Comparison of ENCODE assay signal across 8 cellular contexts in genomic region chr11:76207642-76208378, GRCh38. TPM values are rescaled to one million over a fixed set of nuclear protein-coding genes. Genes with fewer than 3 reads are reported as not detected.
DNase-seq lines count a peak whose midpoint lies in the region; ATAC-seq, FAIRE-seq and TF ChIP-seq lines count a peak whose summit lies in the region.

No MANE protein-coding gene starts in this region.

- H3K9me3 Mint-ChIP-seq in activated B cell treated with CpG ODN at 0.5 μM for 24 hours: no peaks in the 10 kb centered on the region

- POLR2A ChIA-PET in activated B cell treated with CpG ODN at 0.5 μM for 24 hours (lab: Charles Lee): interaction anchor here (0.5 to 1.8 kb wide), 6 partner anchors 28 to 807 kb away, joined by 3 to 7 read pairs (median 4); no protein-coding TSS in a partner anchor

- H3K4me1 Mint-ChIP-seq in activated B cell treated with CpG ODN at 0.5 μM for 24 hours: peaks cover 23% of the 10 kb centered on the region

- H3K9ac ChIP-seq in kidney (ENCODE audit: low read length in 2 of 2): peak overlapping the region in 1 of 2 donors; percentile 67

- H3K36me3 Mint-ChIP-seq in activated B cell treated with CpG ODN at 0.5 μM for 24 hours (ENCODE audit: low read depth): no peaks in the 10 kb centered on the region

- H3K27ac Mint-ChIP-seq in activated B cell treated with CpG ODN at 0.5 μM for 24 hours: no peak overlapping the region

- TF ChIP-seq CTCF in activated B cell treated with CpG ODN at 0.5 μM for 24 hours (IDR thresholded peaks at IDR 0.05) (peak; percentile 78), kidney (IDR thresholded peaks at IDR 0.05; ENCODE audit: borderline replicate concordance, extremely low read depth, insufficient read depth) (peak; percentile 91)

- FAIRE-seq in kidney (lab: Jason Lieb, UNC): no peak

- H3K36me3 ChIP-seq in kidney (ENCODE audit: control insufficient read depth in 1 of 2, insufficient read depth in 2 of 2, low read length in 2 of 2): no peaks in the 10 kb centered on the region

- DNase-seq in DMS53 treated with DMSO at 0.1 percent for 48 hours (lab: John Stamatoyannopoulos, UW; ENCODE audit: unreplicated experiment) (peak; percentile 95), NCI-H2227 treated with DMSO at 0.1 percent for 48 hours (lab: John Stamatoyannopoulos, UW) (peak; percentile 82), activated B cell treated with CpG ODN at 0.5 μM for 24 hours (peak; percentile 80), kidney (peak; percentile 89)
- peak; percentile 71 for DNase-seq in central memory CD4-positive, alpha-beta T cell
- DNase-seq in stimulated activated CD4-positive, alpha-beta T cell treated with anti-CD3 and anti-CD28 coated beads, Interleukin-12 subunit alpha, Interleukin-12 subunit beta, amount 100 ng/mL, for 48 hours (ENCODE audit: low read depth in 2 of 3, low spot score in 1 of 3): peak; percentile 52 to 71 (median 70)

- intact Hi-C loops in activated B cell treated with CpG ODN at 0.5 μM for 24 hours (cut with micrococcal nuclease): loop anchor here (1.0 to 10.0 kb wide), 12 partner anchors 27 to 803 kb away; partner anchors contain the start of genes GVQW3 and THAP12
- intact Hi-C loops in kidney (cut with DNase I): loop anchor here (10.0 kb wide), 1 partner anchor 107 kb away; no protein-coding TSS in a partner anchor

- H3K27ac ChIP-seq in kidney (ENCODE audit: low read depth in 2 of 2, low read length in 2 of 2): no peak overlapping the region

- peaks cover 4 to 20% of the 10 kb centered on the region in 2 donors for H3K4me1 ChIP-seq in kidney (ENCODE audit: control insufficient read depth in 1 of 2, insufficient read depth in 1 of 2, low read depth in 1 of 2, low read length in 2 of 2)

- H3K4me3 Mint-ChIP-seq in activated B cell treated with CpG ODN at 0.5 μM for 24 hours: peak overlapping the region; percentile 86

- H3K4me3 ChIP-seq in kidney (ENCODE audit: low read length in 2 of 2): peak overlapping the region; percentile 55 to 62

- H3K27me3 Mint-ChIP-seq in activated B cell treated with CpG ODN at 0.5 μM for 24 hours: peaks cover 40% of the 10 kb centered on the region

- no peaks in the 10 kb centered on the region for H3K9me3 ChIP-seq in kidney (ENCODE audit: control insufficient read depth in 1 of 2, low read length in 2 of 2)

- peak; percentile 38 for ATAC-seq in HG02763 (IDR thresholded peaks at IDR 0.05; ENCODE audit: unreplicated experiment)
- ATAC-seq in activated B cell treated with CpG ODN at 0.5 μM for 24 hours (ENCODE audit: low read depth): peak; percentile 76
- ATAC-seq in GM21737 (IDR thresholded peaks at IDR 0.05; ENCODE audit: unreplicated experiment): no peak

- CTCF ChIA-PET in activated B cell treated with CpG ODN at 0.5 μM for 24 hours (lab: Charles Lee): interaction anchor here (0.7 to 5.4 kb wide), 32 partner anchors 9 to 1460 kb away, joined by 3 to 103 read pairs (median 5); no protein-coding TSS in a partner anchor

RNA-seq across cellular contexts. Expression of gene WNT11, which starts 1.5 kb away (rescaled TPM):
- total RNA-seq in activated B cell treated with CpG ODN at 0.5 μM for 24 hours: 0.16 and 0.37 TPM in 2 replicates
- total RNA-seq in kidney: 2.2 TPM
- 0.80 TPM for polyA plus RNA-seq in kidney (ENCODE audit: insufficient read depth, low read depth, low replicate concordance)
